13 cellular contexts compared by ENCODE assay signal in genomic region chr19:12984683-12985048, GRCh38. TPM values are rescaled to one million over a fixed set of nuclear protein-coding genes. Genes with fewer than 3 reads are reported as not detected.
DNase-seq lines count a peak whose midpoint lies in the region; ATAC-seq, FAIRE-seq and TF ChIP-seq lines count a peak whose summit lies in the region.
"Had no signal": no experiment of that assay in that cellular context is flagged by ENCODE, and none has a peak within 500 bp of the region (broad histone marks: within the 10 kb centered on the region; RNA-seq: fewer than 3 reads in every experiment).

No MANE protein-coding gene starts in this region.

- no peak overlapping the region for H2BK120ac ChIP-seq in H1 (replicated peaks; ENCODE audit: low read depth, low read length)

- H2AK5ac ChIP-seq in H1 (ENCODE audit: low read depth, low read length) = 0 out of 2 replicates have a peak overlapping the region, but pooled peaks have one; percentile 76

- H3K36me3 ChIP-seq in H1 (ENCODE audit: control insufficient read depth in 2 of 4, insufficient read depth in 4 of 4, low read length in 3 of 4) (no peaks in the 10 kb centered on the region), psoas muscle (ENCODE audit: insufficient read depth in 1 of 2, low read depth in 1 of 2) (no peaks in the 10 kb centered on the region)

- peak overlapping the region; percentile 40; the same call in 1 of the 2 replicates for H2BK12ac ChIP-seq in H1 (ENCODE audit: low read depth, low read length)

- no peak for TF ChIP-seq RAD21 in H1 (IDR thresholded peaks at IDR 0.05 in 1 of 2, conservative IDR thresholded peaks at IDR 0.05 in 1 of 2; ENCODE audit: low read depth in 2 of 2, low read length in 2 of 2)

- H4K91ac ChIP-seq in H1 (replicated peaks; ENCODE audit: insufficient read length, low read length) = no peak overlapping the region

- 59% methylated on average over 9 of the region's 10 CpGs; no CpG with 5 or more reads in 1 of the 2 experiments for WGBS in H1 (ENCODE audit: extremely low coverage in 1 of 2, insufficient coverage in 1 of 2, insufficient read length in 1 of 2, insufficient replicate concordance in 2 of 2, low coverage in 1 of 2, low lambda C conversion rate in 2 of 2, missing lambda C conversion rate in 1 of 2), 2 experiments
- WGBS in psoas muscle, 3 donors = 17 to 23% (median 21%) methylated on average over 8 to 10 of the region's 10 CpGs

- 0 out of 2 replicates have a peak overlapping the region, but pooled peaks have one; percentile 35 for H2BK5ac ChIP-seq in H1 (ENCODE audit: low read depth, low read length)

- no peak for FAIRE-seq in H1 (lab: Jason Lieb, UNC)

- no peak overlapping the region for H3K14ac ChIP-seq in H1 (ENCODE audit: insufficient read length)

- H3K4me3 ChIP-seq in H1 (ENCODE audit: extremely low read depth in 1 of 4, insufficient read depth in 2 of 4, low read depth in 3 of 4, low read length in 4 of 4) (no peak overlapping the region), psoas muscle (peak overlapping the region; percentile 18)

- CTCF ChIA-PET in H1 (lab: Charles Lee; ENCODE audit: partially characterized antibody) = interaction anchor here (1.0 to 16.3 kb wide), 16 partner anchors 9 to 115 kb away, joined by 3 to 431 read pairs (median 6); partner anchors contain the start of gene DAND5

- no peaks in the 10 kb centered on the region for H3K9me3 Mint-ChIP-seq in stimulated activated effector memory CD8-positive, alpha-beta T cell treated with anti-CD3 and anti-CD28 coated beads, Interleukin-12 subunit alpha, Interleukin-12 subunit beta, amount 100 ng/mL, for 72 hours
- H3K9me3 Mint-ChIP-seq: activated naive CD4-positive, alpha-beta T cell treated with anti-CD3 and anti-CD28 coated beads, Interleukin-2, amount 10 ng/mL, durations not matched to agents 7 days and 5 days; neural crest cell had no signal

- no peaks in the 10 kb centered on the region for H3K4me1 Mint-ChIP-seq in stimulated activated effector memory CD8-positive, alpha-beta T cell treated with anti-CD3 and anti-CD28 coated beads, Interleukin-12 subunit alpha, Interleukin-12 subunit beta, amount 100 ng/mL, for 72 hours
- H3K4me1 Mint-ChIP-seq: activated naive CD4-positive, alpha-beta T cell treated with anti-CD3 and anti-CD28 coated beads, Interleukin-2, amount 10 ng/mL, durations not matched to agents 7 days and 5 days had no signal

- H3K4ac ChIP-seq in H1 (replicated peaks; ENCODE audit: insufficient read length, low read depth, low read length) = peak overlapping the region; percentile 69

- H3K18ac ChIP-seq in H1 (ENCODE audit: extremely low read depth, low read length) = no peak overlapping the region

- no peaks in the 10 kb centered on the region for H3K36me3 Mint-ChIP-seq in stimulated activated effector memory CD8-positive, alpha-beta T cell treated with anti-CD3 and anti-CD28 coated beads, Interleukin-12 subunit alpha, Interleukin-12 subunit beta, amount 100 ng/mL, for 72 hours
- H3K36me3 Mint-ChIP-seq: activated naive CD4-positive, alpha-beta T cell treated with anti-CD3 and anti-CD28 coated beads, Interleukin-2, amount 10 ng/mL, durations not matched to agents 7 days and 5 days had no signal

- H3K4me3 Mint-ChIP-seq in stimulated activated effector memory CD8-positive, alpha-beta T cell treated with anti-CD3 and anti-CD28 coated beads, Interleukin-12 subunit alpha, Interleukin-12 subunit beta, amount 100 ng/mL, for 72 hours = no peak overlapping the region
- H3K4me3 Mint-ChIP-seq: activated naive CD4-positive, alpha-beta T cell treated with anti-CD3 and anti-CD28 coated beads, Interleukin-2, amount 10 ng/mL, durations not matched to agents 7 days and 5 days; neural crest cell had no signal

- no peak overlapping the region for H3K23ac ChIP-seq in H1 (ENCODE audit: insufficient read length)

- ATAC-seq in psoas muscle = peak in 3 of 4 donors; percentile 13 to 44 (median 14)
- no peak for ATAC-seq in stimulated activated effector memory CD8-positive, alpha-beta T cell treated with anti-CD3 and anti-CD28 coated beads, Interleukin-12 subunit alpha, Interleukin-12 subunit beta, amount 100 ng/mL, for 72 hours
- ATAC-seq: foreskin keratinocyte had no signal

- H3K4me2 ChIP-seq in H1 (ENCODE audit: insufficient read depth in 1 of 2, low read depth in 2 of 2, low read length in 2 of 2) = no peak overlapping the region

- no peak for TF ChIP-seq EP300 in H1 (IDR thresholded peaks at IDR 0.05; ENCODE audit: borderline replicate concordance in 1 of 2, low read depth in 2 of 2, low read length in 2 of 2)

- DNase-seq in COR-L47 (lab: John Stamatoyannopoulos, UW) = peak; percentile 38
- peak; percentile 26 for DNase-seq in NCI-H2171 (lab: John Stamatoyannopoulos, UW)
- no peak for DNase-seq in H1 (ENCODE audit: low read depth in 1 of 2, low spot score in 2 of 2)
- DNase-seq in psoas muscle = peak in 1 of 2 donors; percentile 31
- DNase-seq in NCI-H1105 (lab: John Stamatoyannopoulos, UW) = no peak
- DNase-seq in stimulated activated effector memory CD8-positive, alpha-beta T cell treated with anti-CD3 and anti-CD28 coated beads, Interleukin-12 subunit alpha, Interleukin-12 subunit beta, amount 100 ng/mL, for 72 hours (ENCODE audit: low spot score in 2 of 2) = no peak
- DNase-seq in NOMO-1 treated with DMSO at 0.1 percent for 48 hours (lab: John Stamatoyannopoulos, UW; ENCODE audit: unreplicated experiment) = no peak
- DNase-seq in GOT3 (lab: John Stamatoyannopoulos, UW) = no peak
- DNase-seq: activated CD8-positive, alpha-beta memory T cell treated with anti-CD3 and anti-CD28 coated beads for 24 hours; activated naive CD4-positive, alpha-beta T cell treated with anti-CD3 and anti-CD28 coated beads, Interleukin-2, amount 10 ng/mL, durations not matched to agents 7 days and 5 days; foreskin keratinocyte; NCI-H510A had no signal

- no peak overlapping the region for H4K5ac ChIP-seq in H1 (ENCODE audit: insufficient read length, low read depth, low read length)

- TF ChIP-seq CTCF in H1 (IDR thresholded peaks at IDR 0.05; ENCODE audit: control extremely low read depth in 1 of 3, insufficient read depth in 1 of 3, low read depth in 1 of 3, low read length in 3 of 3) (no peak), psoas muscle (IDR thresholded peaks at IDR 0.05) (no peak)

- peak overlapping the region; percentile 90 for H3K56ac ChIP-seq in H1 (replicated peaks; ENCODE audit: insufficient read length, low read depth, low read length)

- H3K79me1 ChIP-seq in H1 (ENCODE audit: low read depth, low read length) = no peaks in the 10 kb centered on the region

- H3K27ac ChIP-seq in H1 (ENCODE audit: low read depth, low read length) (no peak overlapping the region), psoas muscle (peak overlapping the region; percentile 83)
- H3K27ac ChIP-seq: foreskin keratinocyte had no signal

- H2AFZ ChIP-seq in H1 (ENCODE audit: low read length) = no peak overlapping the region

- POLR2A ChIA-PET in H1 (lab: Charles Lee; ENCODE audit: partially characterized antibody) = interaction anchor here (0.8 to 1.9 kb wide), 2 partner anchors 12 to 116 kb away, joined by 3 to 4 read pairs; no protein-coding TSS in a partner anchor

- no peak overlapping the region for H2BK15ac ChIP-seq in H1 (ENCODE audit: low read length)

- TF ChIP-seq POLR2A in H1 (IDR thresholded peaks at IDR 0.05; ENCODE audit: control extremely low read depth in 1 of 2, low read depth in 2 of 2, low read length in 2 of 2) = no peak

- H3K27ac Mint-ChIP-seq in stimulated activated effector memory CD8-positive, alpha-beta T cell treated with anti-CD3 and anti-CD28 coated beads, Interleukin-12 subunit alpha, Interleukin-12 subunit beta, amount 100 ng/mL, for 72 hours = no peak overlapping the region
- H3K27ac Mint-ChIP-seq: activated naive CD4-positive, alpha-beta T cell treated with anti-CD3 and anti-CD28 coated beads, Interleukin-2, amount 10 ng/mL, durations not matched to agents 7 days and 5 days had no signal

- no peaks in the 10 kb centered on the region for H3K9me3 ChIP-seq in H1 (ENCODE audit: insufficient read depth in 2 of 2, low read depth in 1 of 2, low read length in 1 of 2)
- no peaks in the 10 kb centered on the region for H3K9me3 ChIP-seq in psoas muscle

- H3K4me1 ChIP-seq in H1 (replicated peaks in 1 of 4; ENCODE audit: control insufficient read depth in 3 of 4, insufficient read depth in 4 of 4, low read length in 3 of 4) (peaks cover 0 to 7% (median 3%) of the 10 kb centered on the region in 4 experiments; a peak in 4 of 7 replicates), psoas muscle (peaks cover 16% of the 10 kb centered on the region)
- H3K4me1 ChIP-seq: foreskin keratinocyte had no signal

- intact Hi-C loops in psoas muscle (cut with DNase I) = loop anchor here (1.0 to 2.0 kb wide), 4 partner anchors 24 to 78 kb away; no protein-coding TSS in a partner anchor

- peaks cover 2 to 45% (median 35%) of the 10 kb centered on the region in 4 experiments for H3K27me3 ChIP-seq in H1 (replicated peaks in 1 of 4; ENCODE audit: control insufficient read depth in 3 of 4, extremely low read depth in 1 of 4, insufficient read depth in 3 of 4, low read length in 3 of 4)
- H3K27me3 ChIP-seq in psoas muscle (ENCODE audit: insufficient read depth in 3 of 3, low read length in 2 of 3) = no peaks in the 10 kb centered on the region

- peak overlapping the region; percentile 35; the same call in 1 of the 2 replicates for H4K8ac ChIP-seq in H1 (ENCODE audit: extremely low read depth, insufficient read depth, low read length)

- peak overlapping the region; percentile 99; the same call in 1 of the 2 replicates for H2BK20ac ChIP-seq in H1 (ENCODE audit: low read length)

- H4K20me1 ChIP-seq in H1 (replicated peaks in 1 of 2; ENCODE audit: control insufficient read depth in 1 of 2, insufficient read depth in 2 of 2, low read length in 2 of 2) = peaks cover 0 to 19% of the 10 kb centered on the region in 2 experiments

- no peak overlapping the region for H3K9ac ChIP-seq in H1 (replicated peaks in 1 of 4; ENCODE audit: extremely low read depth in 1 of 4, low read depth in 3 of 4, low read length in 3 of 4)

- no peaks in the 10 kb centered on the region for H3K79me2 ChIP-seq in H1 (ENCODE audit: control insufficient read depth in 1 of 2, insufficient read depth in 2 of 2, low read length in 2 of 2)

- H3K23me2 ChIP-seq in H1 (ENCODE audit: low read depth, low read length) = peaks cover 21% of the 10 kb centered on the region

RNA-seq across cellular contexts. Expression of gene NFIX, which starts 10.6 kb away (rescaled TPM):
- 0.20 and 0.27 TPM in 2 replicates for total RNA-seq in H1 (2021; fragmentation: NEBNext Ultra II Directional; extraction: Animal tissue kit (Norgen Biotek cat#: 25700))
- polyA plus RNA-seq in H1 (2011; rRNA removed) (0.03 and 0.08 TPM in 2 replicates), psoas muscle (100 to 1,000 TPM in 1 of 3 donors, 10 to 100 TPM in 2; 22.2 to 158 (median 43.8) TPM)
- 0.05 TPM for polyA plus RNA-seq in H1 (2011; cell fraction: cytosol; rRNA removed)
- 0.14 TPM for polyA plus RNA-seq in H1 (2011; cell fraction: nucleus; rRNA removed)
- 0.09 to 0.22 TPM (median 0.12 TPM) in 3 of 4 replicates, not detected in the other for polyA plus RNA-seq in H1 (2012, experiment 1 of 2)
- 0.07 TPM for polyA plus RNA-seq in H1 (2012, experiment 2 of 2)
- polyA plus RNA-seq in H1 (2013, experiment 1 of 2) = 0.26 TPM
- polyA plus RNA-seq in H1 (2013, experiment 2 of 2) = 0.18 TPM
- polyA minus RNA-seq in H1 (2011; rRNA and poly(A)+ RNA removed) = 0.02 and 0.13 TPM in 2 replicates
- polyA minus RNA-seq in H1 (2011; cell fraction: cytosol; rRNA and poly(A)+ RNA removed) = not detected
- 0.40 TPM for polyA minus RNA-seq in H1 (2011; cell fraction: nucleus; rRNA and poly(A)+ RNA removed)
- total RNA-seq in psoas muscle = 100 to 1,000 TPM; 220 to 347 (median 268) TPM

RNA-seq across cellular contexts. Expression of gene DAND5, which starts 15.3 kb away (rescaled TPM):
- 0.17 and 0.25 TPM in 2 replicates for total RNA-seq in H1 (2021; fragmentation: NEBNext Ultra II Directional; extraction: Animal tissue kit (Norgen Biotek cat#: 25700))
- polyA plus RNA-seq in H1 (2011; rRNA removed) = 0.13 and 0.14 TPM in 2 replicates
- 0.23 TPM for polyA plus RNA-seq in H1 (2011; cell fraction: cytosol; rRNA removed)
- polyA plus RNA-seq in H1 (2011; cell fraction: nucleus; rRNA removed) = 0.29 TPM
- polyA plus RNA-seq in H1 (2012, experiment 1 of 2) = 0.25 to 0.41 TPM (median 0.35 TPM) in 4 replicates
- not detected for polyA plus RNA-seq in H1 (2012, experiment 2 of 2)
- 0.20 TPM for polyA plus RNA-seq in H1 (2013, experiment 1 of 2)
- polyA plus RNA-seq in H1 (2013, experiment 2 of 2) = 0.18 TPM
- polyA minus RNA-seq in H1 (2011; rRNA and poly(A)+ RNA removed) = 0.32 TPM in 2 replicates
- polyA minus RNA-seq in H1 (2011; cell fraction: cytosol; rRNA and poly(A)+ RNA removed) = not detected
- not detected for polyA minus RNA-seq in H1 (2011; cell fraction: nucleus; rRNA and poly(A)+ RNA removed)
- total RNA-seq in psoas muscle = under 1 TPM in 1 of 4 donors, not detected in 3; 0.26 TPM
- not detected for polyA plus RNA-seq in psoas muscle
- total RNA-seq: neural crest cell had no signal

RNA-seq across cellular contexts. Expression of gene GADD45GIP1, which starts 27.6 kb away (rescaled TPM):
- total RNA-seq in H1 (2021; fragmentation: NEBNext Ultra II Directional; extraction: Animal tissue kit (Norgen Biotek cat#: 25700)) = 42.2 and 45.5 TPM in 2 replicates
- polyA plus RNA-seq in H1 (2011; rRNA removed) (42.6 and 58.5 TPM in 2 replicates), psoas muscle (100 to 1,000 TPM in 1 of 3 donors, 10 to 100 TPM in 2; 50.6 to 119 (median 62.5) TPM)
- polyA plus RNA-seq in H1 (2011; cell fraction: cytosol; rRNA removed) = 69.9 TPM
- 48.3 TPM for polyA plus RNA-seq in H1 (2011; cell fraction: nucleus; rRNA removed)
- polyA plus RNA-seq in H1 (2012, experiment 1 of 2) = 29.8 to 63.8 TPM (median 59.7 TPM) in 4 replicates
- polyA plus RNA-seq in H1 (2012, experiment 2 of 2) = 33.7 TPM
- polyA plus RNA-seq in H1 (2013, experiment 1 of 2) = 51.0 TPM
- polyA plus RNA-seq in H1 (2013, experiment 2 of 2) = 51.7 TPM
- 3.9 and 4.2 TPM in 2 replicates for polyA minus RNA-seq in H1 (2011; rRNA and poly(A)+ RNA removed)
- polyA minus RNA-seq in H1 (2011; cell fraction: cytosol; rRNA and poly(A)+ RNA removed) = 18.5 TPM
- 9.9 TPM for polyA minus RNA-seq in H1 (2011; cell fraction: nucleus; rRNA and poly(A)+ RNA removed)
- total RNA-seq in psoas muscle = 10 to 100 TPM; 22.4 to 35.6 (median 29.3) TPM

RNA-seq across cellular contexts. Expression of gene RAD23A, which starts 39.0 kb away (rescaled TPM):
- 73.3 and 76.1 TPM in 2 replicates for total RNA-seq in H1 (2021; fragmentation: NEBNext Ultra II Directional; extraction: Animal tissue kit (Norgen Biotek cat#: 25700))
- 40.0 and 80.1 TPM in 2 replicates for polyA plus RNA-seq in H1 (2011; rRNA removed)
- 55.5 TPM for polyA plus RNA-seq in H1 (2011; cell fraction: cytosol; rRNA removed)
- polyA plus RNA-seq in H1 (2011; cell fraction: nucleus; rRNA removed) = 103 TPM
- 80.4 to 113 TPM (median 97.5 TPM) in 4 replicates for polyA plus RNA-seq in H1 (2012, experiment 1 of 2)
- polyA plus RNA-seq in H1 (2012, experiment 2 of 2) = 81.2 TPM
- polyA plus RNA-seq in H1 (2013, experiment 1 of 2) = 109 TPM
- polyA plus RNA-seq in H1 (2013, experiment 2 of 2) = 104 TPM
- 20.4 and 29.3 TPM in 2 replicates for polyA minus RNA-seq in H1 (2011; rRNA and poly(A)+ RNA removed)
- polyA minus RNA-seq in H1 (2011; cell fraction: cytosol; rRNA and poly(A)+ RNA removed) = 60.7 TPM
- polyA minus RNA-seq in H1 (2011; cell fraction: nucleus; rRNA and poly(A)+ RNA removed) = 34.6 TPM
- total RNA-seq in psoas muscle = 100 to 1,000 TPM; 424 to 704 (median 500) TPM
- 100 to 1,000 TPM; 403 to 801 (median 728) TPM for polyA plus RNA-seq in psoas muscle

RNA-seq across cellular contexts. Expression of gene CALR, which starts 46.3 kb away (rescaled TPM):
- 1,155 and 1,177 TPM in 2 replicates for total RNA-seq in H1 (2021; fragmentation: NEBNext Ultra II Directional; extraction: Animal tissue kit (Norgen Biotek cat#: 25700))
- polyA plus RNA-seq in H1 (2011; rRNA removed) (418 and 591 TPM in 2 replicates), psoas muscle (100 to 1,000 TPM; 134 to 273 (median 146) TPM)
- 688 TPM for polyA plus RNA-seq in H1 (2011; cell fraction: cytosol; rRNA removed)
- 550 TPM for polyA plus RNA-seq in H1 (2011; cell fraction: nucleus; rRNA removed)
- polyA plus RNA-seq in H1 (2012, experiment 1 of 2) = 1,095 to 1,152 TPM (median 1,124 TPM) in 4 replicates
- polyA plus RNA-seq in H1 (2012, experiment 2 of 2) = 936 TPM
- polyA plus RNA-seq in H1 (2013, experiment 1 of 2) = 1,404 TPM
- 1,687 TPM for polyA plus RNA-seq in H1 (2013, experiment 2 of 2)
- polyA minus RNA-seq in H1 (2011; rRNA and poly(A)+ RNA removed) = 818 and 963 TPM in 2 replicates
- 466 TPM for polyA minus RNA-seq in H1 (2011; cell fraction: cytosol; rRNA and poly(A)+ RNA removed)
- 318 TPM for polyA minus RNA-seq in H1 (2011; cell fraction: nucleus; rRNA and poly(A)+ RNA removed)
- total RNA-seq in psoas muscle = 100 to 1,000 TPM; 124 to 219 (median 175) TPM

Comparison
In these comparisons a context has a peak if more than half of its experiments do, and no peak if none do; other contexts are left out.
1. DNase-seq: peak in COR-L47 (single experiment) and NCI-H2171 (single experiment); none in H1 (0 of 2), NCI-H1105 (single experiment), stimulated activated effector memory CD8-positive, alpha-beta T cell treated with anti-CD3 and anti-CD28 coated beads, Interleukin-12 subunit alpha, Interleukin-12 subunit beta, amount 100 ng/mL, for 72 hours (0 of 2), NOMO-1 treated with DMSO at 0.1 percent for 48 hours (single experiment) and GOT3 (single experiment).
2. RNA of gene NFIX, which starts 10.6 kb away (total RNA-seq): 220 to 347 TPM in psoas muscle; 0.20 to 0.27 TPM in H1; every median in the first group is over 100 times any median in the second.